9 cellular contexts compared by ENCODE assay signal in the genomic region with DNA sequence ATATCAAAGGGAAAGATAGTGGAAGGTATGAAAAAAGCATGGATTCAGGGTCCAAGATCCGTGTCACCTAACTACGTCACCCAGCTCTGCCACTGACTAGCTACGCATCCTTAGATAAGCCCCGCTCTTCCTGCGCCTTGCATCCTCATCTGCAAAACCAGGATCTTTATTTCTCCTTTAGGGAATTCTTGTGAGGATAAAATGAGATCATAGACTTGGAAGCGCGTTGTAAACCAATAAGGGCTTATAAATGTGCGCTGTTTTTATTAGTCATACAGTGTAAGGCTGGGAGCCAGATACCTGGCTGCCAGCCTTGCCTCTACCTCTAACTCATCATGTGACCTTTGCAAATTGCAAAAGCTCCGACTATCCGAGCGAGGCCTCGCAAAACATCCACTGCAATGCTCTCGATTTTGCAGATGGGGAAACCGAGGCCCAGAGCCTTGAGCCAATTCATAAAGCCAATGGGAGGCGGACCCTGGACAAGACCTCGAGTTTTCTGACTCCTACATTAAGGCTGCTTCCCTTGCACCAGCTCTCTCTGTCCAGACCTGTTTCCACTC. TPM values are rescaled to one million over a fixed set of nuclear protein-coding genes. Genes with fewer than 3 reads are reported as not detected.
DNase-seq lines count a peak whose midpoint lies in the region; ATAC-seq, FAIRE-seq and TF ChIP-seq lines count a peak whose summit lies in the region.
"Had no signal": no experiment of that assay in that cellular context is flagged by ENCODE, and none has a peak within 500 bp of the region (broad histone marks: within the 10 kb centered on the region; RNA-seq: fewer than 3 reads in every experiment).

No MANE protein-coding gene starts in this region.

- H3K4me1 Mint-ChIP-seq in T-cell (peaks cover 46 to 55% (median 48%) of the 10 kb centered on the region in 3 donors), endothelial cell (ENCODE audit: unreplicated experiment) (peaks cover 34% of the 10 kb centered on the region), nephron (peaks cover 32% of the 10 kb centered on the region)

- DNase-seq in heart left ventricle (no peak), cardiac septum (ENCODE audit: low spot score) (no peak), T-cell (peak in 3 of 34 experiments; percentile 12 to 33 (median 29)), endothelial cell (ENCODE audit: low spot score) (no peak), GM19239 (ENCODE audit: insufficient read length, low spot score) (no peak)
- DNase-seq in activated CD4-positive, CD25-positive, alpha-beta regulatory T cell (lab: John Stamatoyannopoulos, UW): no peak

- peak overlapping the region; percentile 73 to 99 (median 94) for H3K4me3 ChIP-seq in heart left ventricle

- peak overlapping the region; percentile 72 to 76 for H3K27ac Mint-ChIP-seq in T-cell
- peak overlapping the region; percentile 77 for H3K27ac Mint-ChIP-seq in endothelial cell (ENCODE audit: unreplicated experiment)
- H3K27ac Mint-ChIP-seq in nephron: peak overlapping the region; percentile 39 to 95 (median 61)

- CTCF ChIA-PET in T-cell (lab: Charles Lee): interaction anchor here in 1 of 2 donors (0.7 to 2.0 kb wide), 4 partner anchors 8 to 11 kb away, joined by 3 to 11 read pairs (median 4); partner anchors contain the start of gene TMEM109

- no peaks in the 10 kb centered on the region for H3K27me3 ChIP-seq in heart left ventricle

- peak in 1 of 4 donors; percentile 6 for ATAC-seq in heart left ventricle
- peak in 1 of 4 experiments; percentile 12 for ATAC-seq in T-cell (replicated peaks in 1 of 4)
- no peak for ATAC-seq in HG03342 (IDR thresholded peaks at IDR 0.05; ENCODE audit: unreplicated experiment)

- no peak for FAIRE-seq in GM19239 (lab: Jason Lieb, UNC)

- intact Hi-C loops in heart left ventricle (cut with DNase I) (loop anchor here in 2 of 10 donors (2.0 to 10.0 kb wide), 2 partner anchors 65 to 229 kb away; no protein-coding TSS in a partner anchor), cardiac septum (cut with DNase I) (loop anchor here (5.0 kb wide), 1 partner anchor 63 kb away; the partner anchor contains the start of gene CCDC86)

- TF ChIP-seq CTCF in heart left ventricle (IDR thresholded peaks at IDR 0.05) (no peak), endothelial cell (IDR thresholded peaks at IDR 0.05; ENCODE audit: unreplicated experiment) (no peak), nephron (IDR thresholded peaks at IDR 0.05; ENCODE audit: unreplicated experiment in 3 of 3) (no peak)

- H3K4me3 Mint-ChIP-seq in T-cell: peak overlapping the region; percentile 82 to 87 (median 86)
- H3K4me3 Mint-ChIP-seq in endothelial cell (ENCODE audit: unreplicated experiment): peak overlapping the region; percentile 89
- H3K4me3 Mint-ChIP-seq in nephron: peak overlapping the region; percentile 86 to 94 (median 90)

- peak overlapping the region in 11 of 12 donors; percentile 85 to 98 (median 94) for H3K27ac ChIP-seq in heart left ventricle

- POLR2A ChIA-PET in T-cell (lab: Charles Lee): interaction anchor here in 1 of 2 donors (1.0 kb wide), 1 partner anchor 15 kb away, joined by 4 read pairs; no protein-coding TSS in a partner anchor

- 5 to 9% (median 6%) methylated on average over 16 of the region's 16 CpGs for WGBS in heart left ventricle, 4 donors

- H3K36me3 ChIP-seq in heart left ventricle: peaks cover 0 to 37% (median 33%) of the 10 kb centered on the region in 9 donors

- H3K4me1 ChIP-seq in heart left ventricle: peaks cover 8 to 41% (median 24%) of the 10 kb centered on the region in 12 donors

- H3K36me3 Mint-ChIP-seq in T-cell (peaks cover 18% of the 10 kb centered on the region), endothelial cell (ENCODE audit: low read depth, unreplicated experiment) (peaks cover 19% of the 10 kb centered on the region), nephron (ENCODE audit: low read depth) (peaks cover 23% of the 10 kb centered on the region)

- H3K27me3 Mint-ChIP-seq in T-cell (no peaks in the 10 kb centered on the region), endothelial cell (ENCODE audit: unreplicated experiment) (peaks cover 2% of the 10 kb centered on the region), nephron (ENCODE audit: low read depth) (peaks cover 5% of the 10 kb centered on the region)

- TF ChIP-seq POLR2A in heart left ventricle (IDR thresholded peaks at IDR 0.05): no peak

- H3K9me3 Mint-ChIP-seq in T-cell (no peaks in the 10 kb centered on the region), endothelial cell (ENCODE audit: unreplicated experiment) (no peaks in the 10 kb centered on the region), nephron (no peaks in the 10 kb centered on the region)

- H3K9me3 ChIP-seq in heart left ventricle: no peaks in the 10 kb centered on the region

RNA-seq across cellular contexts. Expression of gene PRPF19, which starts 0.8 kb away (rescaled TPM):
- total RNA-seq in heart left ventricle (10 to 100 TPM; 30.8 to 72.0 (median 40.8) TPM), cardiac septum (32.5 TPM), T-cell (100 to 1,000 TPM in 2 of 5 donors, 10 to 100 TPM in 3; 81.7 to 106 (median 96.9) TPM), endothelial cell (ENCODE audit: unreplicated experiment) (163 TPM)
- polyA plus RNA-seq in heart left ventricle: 10 to 100 TPM; 35.5 to 62.2 TPM

RNA-seq across cellular contexts. Expression of gene TMEM109, which starts 8.3 kb away (rescaled TPM):
- total RNA-seq in heart left ventricle (100 to 1,000 TPM in 4 of 9 donors, 10 to 100 TPM in 5; 82.9 to 123 (median 96.3) TPM), cardiac septum (80.2 TPM), T-cell (10 to 100 TPM; 55.6 to 82.1 (median 71.8) TPM), endothelial cell (ENCODE audit: unreplicated experiment) (95.1 TPM)
- polyA plus RNA-seq in heart left ventricle: 100 to 1,000 TPM in 1 of 2 donors, 10 to 100 TPM in 1; 71.8 to 131 TPM

RNA-seq across cellular contexts. Expression of gene TMEM132A, which starts 18.6 kb away (rescaled TPM):
- total RNA-seq in heart left ventricle (10 to 100 TPM in 2 of 9 donors, 1 to 10 TPM in 7; 3.1 to 16.1 (median 8.5) TPM), cardiac septum (4.9 TPM), T-cell (1 to 10 TPM in 2 of 5 donors, under 1 TPM in 1, not detected in 2; 0.23 to 1.6 (median 1.2) TPM), endothelial cell (ENCODE audit: unreplicated experiment) (164 TPM)
- 1 to 10 TPM; 7.0 to 8.9 TPM for polyA plus RNA-seq in heart left ventricle

RNA-seq across cellular contexts. Expression of gene ZP1, which starts 38.3 kb away (rescaled TPM):
- total RNA-seq in heart left ventricle (under 1 TPM in 2 of 9 donors, not detected in 7; 0.30 to 0.95 TPM), cardiac septum (not detected), T-cell (1 to 10 TPM in 1 of 5 donors, under 1 TPM in 1, not detected in 3; 0.20 to 1.0 TPM), endothelial cell (ENCODE audit: unreplicated experiment) (not detected)
- polyA plus RNA-seq in heart left ventricle: under 1 TPM; 0.15 to 0.33 TPM
- total RNA-seq: myocyte had no signal

RNA-seq across cellular contexts. Expression of gene SLC15A3, which starts 46.3 kb away (rescaled TPM):
- total RNA-seq in heart left ventricle (10 to 100 TPM; 11.9 to 85.1 (median 19.1) TPM), cardiac septum (11.6 TPM), T-cell (10 to 100 TPM in 1 of 5 donors, 1 to 10 TPM in 4; 5.4 to 12.2 (median 6.7) TPM), endothelial cell (ENCODE audit: unreplicated experiment) (0.62 TPM)
- polyA plus RNA-seq in heart left ventricle: 10 to 100 TPM; 14.8 to 26.4 TPM
